15 cellular contexts compared by ENCODE assay signal in the genomic region with DNA sequence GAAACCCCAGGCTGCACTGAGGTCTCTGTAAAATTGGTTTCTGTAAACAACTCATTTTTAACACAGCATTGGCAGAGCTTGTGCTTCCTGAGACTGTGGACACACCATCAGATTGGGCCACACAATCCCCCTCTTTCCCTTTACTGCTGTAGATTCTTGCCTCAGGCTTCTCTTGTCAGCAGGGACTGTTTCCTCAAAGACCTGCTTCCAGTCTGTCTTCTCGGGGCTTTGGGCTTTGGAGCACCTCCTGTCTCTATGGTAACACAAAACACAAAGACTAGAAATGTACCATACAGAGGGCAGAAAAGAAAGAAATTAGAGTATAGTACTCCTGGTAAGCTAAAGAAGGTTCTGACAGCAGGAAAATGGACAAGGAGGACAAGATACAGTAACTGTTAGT.
"Had no signal": no experiment of that assay in that cellular context is flagged by ENCODE, and none has a peak within 500 bp of the region (broad histone marks: within the 10 kb centered on the region; RNA-seq: fewer than 3 reads in every experiment).

No MANE protein-coding gene starts in this region.

- H3K4me1 Mint-ChIP-seq: activated T-helper 17 cell treated with anti-CD3 and anti-CD28 coated beads, Interleukin-2, amount 50 U/mL, for 72 hours had no signal

- H3K9me3 Mint-ChIP-seq: activated CD4-positive, alpha-beta T cell treated with anti-CD3 and anti-CD28 coated beads, Interleukin-2, amount 10 ng/mL, durations not matched to agents 7 days and 5 days; activated T-helper 17 cell treated with anti-CD3 and anti-CD28 coated beads, Interleukin-2, amount 50 U/mL, for 72 hours; dendritic cell treated with granulocyte-macrophage colony-stimulating factor and Interleukin-4, amounts not matched to agents 40 ng/mL and 50 ng/mL, for 4 days; stimulated activated naive CD8-positive, alpha-beta T cell treated with anti-CD3 and anti-CD28 coated beads, Interleukin-15, Interleukin-2, amounts not matched to agents 100 ng/mL and 50 ng/mL, for 24 hours; T-cell had no signal

- ATAC-seq: activated T-helper 17 cell treated with anti-CD3 and anti-CD28 coated beads, Interleukin-2, amount 50 U/mL, for 72 hours; body of pancreas; left lobe of liver; T-cell; upper lobe of right lung had no signal

- DNase-seq: activated CD4-positive, alpha-beta T cell treated with anti-CD3 and anti-CD28 coated beads, Interleukin-2, amount 10 ng/mL, durations not matched to agents 7 days and 5 days; activated CD8-positive, alpha-beta memory T cell treated with anti-CD3 and anti-CD28 coated beads for 24 hours; activated naive CD4-positive, alpha-beta T cell treated with anti-CD3 and anti-CD28 coated beads, Interleukin-2, amount 50 U/mL, for 16 hours; adrenal gland; body of pancreas; glutamatergic neuron; ovary; stimulated activated CD4-positive, alpha-beta T cell treated with anti-CD3 and anti-CD28 coated beads, Interleukin-4, amount 100 ng/mL, for 1 hour; stimulated activated CD8-positive, alpha-beta memory T cell treated with anti-CD3 and anti-CD28 coated beads, Interleukin-4, amount 100 ng/mL, for 48 hours; T-cell; upper lobe of right lung had no signal

- H3K27ac Mint-ChIP-seq: activated CD4-positive, alpha-beta T cell treated with anti-CD3 and anti-CD28 coated beads, Interleukin-2, amount 10 ng/mL, durations not matched to agents 7 days and 5 days; activated T-helper 17 cell treated with anti-CD3 and anti-CD28 coated beads, Interleukin-2, amount 50 U/mL, for 72 hours; dendritic cell treated with granulocyte-macrophage colony-stimulating factor and Interleukin-4, amounts not matched to agents 40 ng/mL and 50 ng/mL, for 4 days; stimulated activated naive CD8-positive, alpha-beta T cell treated with anti-CD3 and anti-CD28 coated beads, Interleukin-15, Interleukin-2, amounts not matched to agents 100 ng/mL and 50 ng/mL, for 24 hours; T-cell had no signal

- H3K4me3 Mint-ChIP-seq: activated CD4-positive, alpha-beta T cell treated with anti-CD3 and anti-CD28 coated beads, Interleukin-2, amount 10 ng/mL, durations not matched to agents 7 days and 5 days; activated T-helper 17 cell treated with anti-CD3 and anti-CD28 coated beads, Interleukin-2, amount 50 U/mL, for 72 hours; dendritic cell treated with granulocyte-macrophage colony-stimulating factor and Interleukin-4, amounts not matched to agents 40 ng/mL and 50 ng/mL, for 4 days; stimulated activated naive CD8-positive, alpha-beta T cell treated with anti-CD3 and anti-CD28 coated beads, Interleukin-15, Interleukin-2, amounts not matched to agents 100 ng/mL and 50 ng/mL, for 24 hours; T-cell had no signal

- H3K27me3 Mint-ChIP-seq: activated CD4-positive, alpha-beta T cell treated with anti-CD3 and anti-CD28 coated beads, Interleukin-2, amount 10 ng/mL, durations not matched to agents 7 days and 5 days; activated T-helper 17 cell treated with anti-CD3 and anti-CD28 coated beads, Interleukin-2, amount 50 U/mL, for 72 hours; stimulated activated naive CD8-positive, alpha-beta T cell treated with anti-CD3 and anti-CD28 coated beads, Interleukin-15, Interleukin-2, amounts not matched to agents 100 ng/mL and 50 ng/mL, for 24 hours; T-cell had no signal

- H3K36me3 Mint-ChIP-seq: T-cell had no signal
